In genomic region chr11:108235633-108236032, GRCh38 we compare ENCODE assay signal across 17 cellular contexts. TPM values are rescaled to one million over a fixed set of nuclear protein-coding genes. Genes with fewer than 3 reads are reported as not detected.
A peak's percentile ranks its signal among the peaks of the same experiment; 100 is the strongest.
DNase-seq lines count a peak whose midpoint lies in the region; ATAC-seq and TF ChIP-seq lines count a peak whose summit lies in the region.
"Had no signal": no experiment of that assay in that cellular context is flagged by ENCODE, and none has a peak within 500 bp of the region (broad histone marks: within the 10 kb centered on the region; RNA-seq: fewer than 3 reads in every experiment).

No MANE protein-coding gene starts in this region.

- no peak overlapping the region for H2AFZ ChIP-seq in osteoblast (ENCODE audit: low read length)

- H3K4me3 ChIP-seq in osteoblast (ENCODE audit: insufficient read depth, low read length) = no peak overlapping the region
- H3K4me3 ChIP-seq: body of pancreas, esophagus muscularis mucosa, lung, stomach had no signal

- DNase-seq in T-helper 1 cell = no peak
- DNase-seq in HFFc6 = no peak
- no peak for DNase-seq in activated T-helper 1 cell treated with anti-CD3 and anti-CD28 coated beads, Interleukin-12 subunit alpha, Interleukin-12 subunit beta, Interleukin-2, Interleukin-4 antibody, amounts not matched to agents 30 ng/mL and 10 ng/mL and 1 ng/mL, durations not matched to agents 14 hours and 24 hours and 36 hours (ENCODE audit: low spot score)
- DNase-seq in naive B cell = no peak
- no peak for DNase-seq in Kasumi-1 (lab: John Stamatoyannopoulos, UW)
- DNase-seq in osteoblast (ENCODE audit: insufficient read length, low spot score, missing footprints) = no peak
- DNase-seq: body of pancreas, C1 segment of cervical spinal cord, DMS79, NCI-H2029 treated with DMSO at 0.1 percent for 48 hours, NCI-H524 treated with DMSO at 0.1 percent for 48 hours, stomach had no signal

- H3K27ac ChIP-seq in osteoblast (ENCODE audit: low read depth, low read length) = no peak overlapping the region
- H3K27ac ChIP-seq: 22Rv1, body of pancreas, esophagus muscularis mucosa had no signal

- intact Hi-C loops in activated T-helper 1 cell treated with anti-CD3 and anti-CD28 coated beads, Interleukin-12 subunit alpha, Interleukin-12 subunit beta, Interleukin-2, Interleukin-4 antibody, amounts not matched to agents 30 ng/mL and 10 ng/mL and 1 ng/mL, durations not matched to agents 14 hours and 24 hours and 36 hours (cut with micrococcal nuclease) = loop anchor here (1.0 to 5.0 kb wide), 6 partner anchors 10 to 498 kb away; no protein-coding TSS in a partner anchor

- peaks cover 51% of the 10 kb centered on the region for H3K36me3 ChIP-seq in osteoblast (ENCODE audit: insufficient read depth, low read length)

- no peaks in the 10 kb centered on the region for H3K4me1 ChIP-seq in osteoblast (ENCODE audit: insufficient read depth, low read length)
- H3K4me1 ChIP-seq: body of pancreas, esophagus muscularis mucosa had no signal

- peak overlapping the region; percentile 70 for H3K4me3 Mint-ChIP-seq in T-helper 1 cell treated with Interleukin-12 subunit alpha and Interleukin-12 subunit beta and Interleukin-4 antibody, amounts not matched to agents 30 μg/mL and 1 μg/mL, for 36 hours
- no peak overlapping the region; the same call in 1 of the 2 replicates for H3K4me3 Mint-ChIP-seq in HFFc6
- H3K4me3 Mint-ChIP-seq in activated T-helper 1 cell treated with anti-CD3 and anti-CD28 coated beads, Interleukin-12 subunit alpha, Interleukin-12 subunit beta, Interleukin-2, Interleukin-4 antibody, amounts not matched to agents 30 ng/mL and 10 ng/mL and 1 ng/mL, durations not matched to agents 14 hours and 24 hours and 36 hours = peak overlapping the region; percentile 68
- H3K4me3 Mint-ChIP-seq in naive B cell = peak overlapping the region in 7 of 8 donors; percentile 72 to 90 (median 80)

- no peak for ATAC-seq in naive B cell (ENCODE audit: low read depth in 2 of 2)
- no peak for ATAC-seq in HG02938 (IDR thresholded peaks at IDR 0.05; ENCODE audit: unreplicated experiment)
- ATAC-seq: body of pancreas had no signal

- H3K4me1 Mint-ChIP-seq in T-helper 1 cell treated with Interleukin-12 subunit alpha and Interleukin-12 subunit beta and Interleukin-4 antibody, amounts not matched to agents 30 μg/mL and 1 μg/mL, for 36 hours (ENCODE audit: low read depth) = peaks cover 40% of the 10 kb centered on the region
- peaks cover 27% of the 10 kb centered on the region for H3K4me1 Mint-ChIP-seq in HFFc6 (ENCODE audit: low read depth)
- H3K4me1 Mint-ChIP-seq in activated T-helper 1 cell treated with anti-CD3 and anti-CD28 coated beads, Interleukin-12 subunit alpha, Interleukin-12 subunit beta, Interleukin-2, Interleukin-4 antibody, amounts not matched to agents 30 ng/mL and 10 ng/mL and 1 ng/mL, durations not matched to agents 14 hours and 24 hours and 36 hours (ENCODE audit: low read depth) = peaks cover 52% of the 10 kb centered on the region
- H3K4me1 Mint-ChIP-seq in naive B cell = peaks cover 36 to 64% (median 50%) of the 10 kb centered on the region in 3 donors

- no peak overlapping the region for H3K4me2 ChIP-seq in osteoblast (ENCODE audit: insufficient read depth, low read length)

- H3K27ac Mint-ChIP-seq in T-helper 1 cell treated with Interleukin-12 subunit alpha and Interleukin-12 subunit beta and Interleukin-4 antibody, amounts not matched to agents 30 μg/mL and 1 μg/mL, for 36 hours = peak overlapping the region; percentile 85
- peak overlapping the region; percentile 76; the same call in 1 of the 2 replicates for H3K27ac Mint-ChIP-seq in HFFc6
- peak overlapping the region; percentile 78 for H3K27ac Mint-ChIP-seq in activated T-helper 1 cell treated with anti-CD3 and anti-CD28 coated beads, Interleukin-12 subunit alpha, Interleukin-12 subunit beta, Interleukin-2, Interleukin-4 antibody, amounts not matched to agents 30 ng/mL and 10 ng/mL and 1 ng/mL, durations not matched to agents 14 hours and 24 hours and 36 hours
- peak overlapping the region; percentile 94 to 98 (median 96) for H3K27ac Mint-ChIP-seq in naive B cell

- H3K9me3 ChIP-seq in osteoblast (ENCODE audit: low read depth, low read length) = no peaks in the 10 kb centered on the region
- H3K9me3 ChIP-seq: body of pancreas, esophagus muscularis mucosa, stomach had no signal

- no peaks in the 10 kb centered on the region for H3K9me3 Mint-ChIP-seq in T-helper 1 cell treated with Interleukin-12 subunit alpha and Interleukin-12 subunit beta and Interleukin-4 antibody, amounts not matched to agents 30 μg/mL and 1 μg/mL, for 36 hours
- H3K9me3 Mint-ChIP-seq in HFFc6 (no peaks in the 10 kb centered on the region), naive B cell (no peaks in the 10 kb centered on the region)
- H3K9me3 Mint-ChIP-seq in activated T-helper 1 cell treated with anti-CD3 and anti-CD28 coated beads, Interleukin-12 subunit alpha, Interleukin-12 subunit beta, Interleukin-2, Interleukin-4 antibody, amounts not matched to agents 30 ng/mL and 10 ng/mL and 1 ng/mL, durations not matched to agents 14 hours and 24 hours and 36 hours = peaks cover 3% of the 10 kb centered on the region

- no peaks in the 10 kb centered on the region for H3K27me3 ChIP-seq in osteoblast (ENCODE audit: insufficient read depth, low read length)
- H3K27me3 ChIP-seq: body of pancreas, esophagus muscularis mucosa, stomach had no signal

- TF ChIP-seq CTCF in HFFc6 (IDR thresholded peaks at IDR 0.05) = no peak
- no peak for TF ChIP-seq CTCF in osteoblast (IDR thresholded peaks at IDR 0.05; ENCODE audit: extremely low read depth, low read depth, low read length)

- H4K20me1 ChIP-seq in osteoblast (ENCODE audit: insufficient read depth, low read length) = no peaks in the 10 kb centered on the region

- no peaks in the 10 kb centered on the region for H3K27me3 Mint-ChIP-seq in T-helper 1 cell treated with Interleukin-12 subunit alpha and Interleukin-12 subunit beta and Interleukin-4 antibody, amounts not matched to agents 30 μg/mL and 1 μg/mL, for 36 hours (ENCODE audit: low read depth)
- H3K27me3 Mint-ChIP-seq in HFFc6 (ENCODE audit: insufficient read depth) (no peaks in the 10 kb centered on the region), naive B cell (no peaks in the 10 kb centered on the region)
- H3K27me3 Mint-ChIP-seq in activated T-helper 1 cell treated with anti-CD3 and anti-CD28 coated beads, Interleukin-12 subunit alpha, Interleukin-12 subunit beta, Interleukin-2, Interleukin-4 antibody, amounts not matched to agents 30 ng/mL and 10 ng/mL and 1 ng/mL, durations not matched to agents 14 hours and 24 hours and 36 hours (ENCODE audit: insufficient read depth) = peaks cover 4% of the 10 kb centered on the region

- no peaks in the 10 kb centered on the region for H3K79me2 ChIP-seq in osteoblast (ENCODE audit: insufficient read depth, low read length)

- H3K36me3 Mint-ChIP-seq in T-helper 1 cell treated with Interleukin-12 subunit alpha and Interleukin-12 subunit beta and Interleukin-4 antibody, amounts not matched to agents 30 μg/mL and 1 μg/mL, for 36 hours (ENCODE audit: low read depth) = peaks cover 58% of the 10 kb centered on the region
- H3K36me3 Mint-ChIP-seq in HFFc6 (ENCODE audit: low read depth) = peaks cover 36% of the 10 kb centered on the region
- peaks cover 45% of the 10 kb centered on the region for H3K36me3 Mint-ChIP-seq in activated T-helper 1 cell treated with anti-CD3 and anti-CD28 coated beads, Interleukin-12 subunit alpha, Interleukin-12 subunit beta, Interleukin-2, Interleukin-4 antibody, amounts not matched to agents 30 ng/mL and 10 ng/mL and 1 ng/mL, durations not matched to agents 14 hours and 24 hours and 36 hours (ENCODE audit: low read depth)
- H3K36me3 Mint-ChIP-seq in naive B cell = peaks cover 14 to 19% of the 10 kb centered on the region in 2 donors

RNA-seq across cellular contexts. Expression of gene ATM, which starts 12.8 kb away (rescaled TPM):
- 10 to 100 TPM; 42.0 to 50.5 (median 47.3) TPM for total RNA-seq in HFFc6 (2021; fragmentation: NEBNext Ultra II Directional; extraction: Animal tissue kit (Norgen Biotek cat#: 25700))
- 37.3 and 39.7 TPM in 2 replicates for total RNA-seq in activated T-helper 1 cell treated with anti-CD3 and anti-CD28 coated beads, Interleukin-12 subunit alpha, Interleukin-12 subunit beta, Interleukin-2, Interleukin-4 antibody, amounts not matched to agents 30 ng/mL and 10 ng/mL and 1 ng/mL, durations not matched to agents 14 hours and 24 hours and 36 hours
- 10 to 100 TPM; 36.3 to 68.2 (median 48.4) TPM for polyA plus RNA-seq in naive B cell (ENCODE audit: low read depth in 6 of 6)
- total RNA-seq in osteoblast = 120 and 172 TPM in 2 replicates

RNA-seq across cellular contexts. Expression of gene NPAT, which starts 13.2 kb away (rescaled TPM):
- 10 to 100 TPM in 5 of 6 experiments, 1 to 10 TPM in 1; 9.3 to 12.4 (median 10.6) TPM for total RNA-seq in HFFc6 (2021; fragmentation: NEBNext Ultra II Directional; extraction: Animal tissue kit (Norgen Biotek cat#: 25700))
- 28.2 and 34.3 TPM in 2 replicates for total RNA-seq in activated T-helper 1 cell treated with anti-CD3 and anti-CD28 coated beads, Interleukin-12 subunit alpha, Interleukin-12 subunit beta, Interleukin-2, Interleukin-4 antibody, amounts not matched to agents 30 ng/mL and 10 ng/mL and 1 ng/mL, durations not matched to agents 14 hours and 24 hours and 36 hours
- polyA plus RNA-seq in naive B cell (ENCODE audit: low read depth in 6 of 6) = 10 to 100 TPM; 12.7 to 37.5 (median 30.2) TPM
- total RNA-seq in osteoblast = 16.6 and 20.9 TPM in 2 replicates
